Comparison of ENCODE assay signal across 12 cellular contexts in the genomic region with DNA sequence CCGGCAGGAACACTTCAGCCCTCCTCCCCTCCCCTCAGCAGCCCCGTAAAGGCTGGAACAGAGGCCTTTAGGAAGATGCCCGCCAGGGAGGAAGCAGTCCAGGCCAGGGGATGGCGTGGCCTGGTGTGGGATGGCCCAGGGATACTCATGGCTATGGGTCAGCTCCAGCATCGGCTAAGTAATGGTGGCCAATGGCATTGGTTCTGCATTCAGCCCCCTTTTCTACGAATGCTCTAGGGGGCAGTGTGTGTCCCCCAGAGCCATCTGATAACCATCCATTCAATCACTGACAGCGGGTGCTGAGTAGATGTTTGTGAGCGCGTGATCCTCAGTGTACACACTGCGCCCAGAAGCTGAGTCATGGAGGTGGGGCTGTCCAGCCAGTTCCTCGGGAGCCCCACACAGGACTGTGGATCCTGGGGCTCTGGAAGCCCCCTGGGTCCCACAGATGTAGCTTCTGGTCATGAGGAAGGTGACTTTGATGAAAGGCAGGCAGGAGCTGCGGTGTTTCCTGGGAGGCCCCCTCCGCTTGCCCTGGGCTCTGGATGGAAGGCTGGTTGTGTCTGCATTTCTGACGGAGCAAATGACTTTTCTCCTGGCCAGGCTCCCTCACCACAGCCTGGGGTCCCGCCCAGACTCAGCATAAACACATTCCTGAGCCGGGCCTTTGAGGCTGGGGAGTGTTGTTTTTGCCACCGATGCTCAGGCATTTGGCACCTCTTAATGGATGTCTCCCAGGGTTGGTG. TPM values are rescaled to one million over a fixed set of nuclear protein-coding genes. Genes with fewer than 3 reads are reported as not detected.
DNase-seq lines count a peak whose midpoint lies in the region; ATAC-seq and TF ChIP-seq lines count a peak whose summit lies in the region.
"Had no signal": no experiment of that assay in that cellular context is flagged by ENCODE, and none has a peak within 500 bp of the region (broad histone marks: within the 10 kb centered on the region; RNA-seq: fewer than 3 reads in every experiment).

No MANE protein-coding gene starts in this region.

- no TSS peak for BruUV-seq in PC-9 (replicated peaks; lab: Mats Ljungman, UMichigan)

- TF ChIP-seq CTCF in PC-9 (conservative IDR thresholded peaks at IDR 0.05) = peak; percentile 74
- TF ChIP-seq CTCF in fibroblast of villous mesenchyme (IDR thresholded peaks at IDR 0.05; ENCODE audit: insufficient read depth, low read depth, low read length) = peak; percentile 63
- peak in 1 of 4 experiments; percentile 17 for TF ChIP-seq CTCF in sigmoid colon (IDR thresholded peaks at IDR 0.05)

- no peak overlapping the region for H2AFZ ChIP-seq in PC-9

- H3K4me1 ChIP-seq in PC-9 (replicated peaks; ENCODE audit: insufficient read depth) = peaks cover 38% of the 10 kb centered on the region
- H3K4me1 ChIP-seq in sigmoid colon = peaks cover 0 to 63% (median 61%) of the 10 kb centered on the region in 4 donors

- H3F3A ChIP-seq in PC-9 (ENCODE audit: insufficient read depth, low read depth) = peaks cover 51% of the 10 kb centered on the region

- WGBS in sigmoid colon, 2 donors = 68 to 71% methylated on average over 17 of the region's 17 CpGs

- peaks cover 26% of the 10 kb centered on the region for H3K36me3 ChIP-seq in PC-9 (ENCODE audit: low read depth)
- H3K36me3 ChIP-seq in sigmoid colon = peaks cover 0 to 19% (median 0%) of the 10 kb centered on the region in 4 donors

- 0 out of 2 replicates have a peak, but pooled peaks cover 6% of the 10 kb centered on the region for H3K79me2 ChIP-seq in PC-9 (ENCODE audit: low read depth)

- H4K20me1 ChIP-seq in PC-9 (ENCODE audit: insufficient read depth) = no peaks in the 10 kb centered on the region

- H3K27ac ChIP-seq in PC-9 (peak overlapping the region; percentile 83), sigmoid colon (peak overlapping the region; percentile 79 to 89 (median 84))

- H3K9me2 ChIP-seq in PC-9 (ENCODE audit: insufficient read depth) = no peaks in the 10 kb centered on the region

- CTCF ChIA-PET in PC-9 (lab: Charles Lee) = interaction anchor here (0.7 to 1.0 kb wide), 2 partner anchors 28 to 504 kb away, joined by 3 read pairs; no protein-coding TSS in a partner anchor

- no peak for TF ChIP-seq POLR2A in sigmoid colon (IDR thresholded peaks at IDR 0.05)

- H3K4me3 ChIP-seq in PC-9 (no peak overlapping the region; the same call in 1 of the 2 replicates), fibroblast of villous mesenchyme (ENCODE audit: low read depth, low read length) (no peak overlapping the region), sigmoid colon (no peak overlapping the region)

- POLR2A ChIA-PET in PC-9 (lab: Charles Lee; ENCODE audit: unreplicated experiment) = interaction anchor here (0.7 to 0.9 kb wide), 3 partner anchors 28 to 540 kb away, joined by 3 to 6 read pairs (median 5); no protein-coding TSS in a partner anchor

- H3K9me3 ChIP-seq in PC-9 (ENCODE audit: insufficient read depth, low read depth) (no peaks in the 10 kb centered on the region), sigmoid colon (no peaks in the 10 kb centered on the region)

- peak overlapping the region; percentile 67 for H3K4me2 ChIP-seq in PC-9

- DNase-seq in ELR (ENCODE audit: low read depth) (peak; percentile 92), PC-9 (peak; percentile 87 to 91), fibroblast of villous mesenchyme (ENCODE audit: low read depth) (peak; percentile 98), sigmoid colon (peak; percentile 94), NCI-H345 treated with DMSO at 0.1 percent for 48 hours (lab: John Stamatoyannopoulos, UW; ENCODE audit: unreplicated experiment) (no peak)
- DNase-seq: activated CD8-positive, alpha-beta memory T cell treated with anti-CD3 and anti-CD28 coated beads, Interleukin-2, amount 10 ng/mL, durations not matched to agents 7 days and 5 days; kidney glomerular epithelial cell; NCI-H2081 treated with DMSO at 0.1 percent for 48 hours; stimulated activated naive CD8-positive, alpha-beta T cell treated with anti-CD3 and anti-CD28 coated beads, Interleukin-15, Interleukin-2, amounts not matched to agents 100 U/mL and 50 U/mL, for 24 hours had no signal

- TF ChIP-seq EP300 in sigmoid colon (IDR thresholded peaks at IDR 0.05) = peak in 2 of 4 donors; percentile 40 to 57

- H3K27me3 ChIP-seq in PC-9 (ENCODE audit: insufficient read depth, low read depth) (no peaks in the 10 kb centered on the region), sigmoid colon (no peaks in the 10 kb centered on the region)

- intact Hi-C loops in PC-9 (cut with micrococcal nuclease; ENCODE audit: unreplicated experiment) (loop anchor here (1.0 to 2.0 kb wide), 4 partner anchors 32 to 280 kb away; partner anchors contain the start of gene FBLN1), sigmoid colon (cut with DNase I) (no loop called here)

- no peak for ATAC-seq in HG02798 (IDR thresholded peaks at IDR 0.05; ENCODE audit: poor library complexity, unreplicated experiment)
- ATAC-seq in GM18870 (IDR thresholded peaks at IDR 0.05; ENCODE audit: unreplicated experiment) = no peak
- ATAC-seq in HG03469 (IDR thresholded peaks at IDR 0.05; ENCODE audit: unreplicated experiment) = no peak
- ATAC-seq: activated CD8-positive, alpha-beta memory T cell treated with anti-CD3 and anti-CD28 coated beads, Interleukin-2, amount 10 ng/mL, durations not matched to agents 7 days and 5 days; stimulated activated naive CD8-positive, alpha-beta T cell treated with anti-CD3 and anti-CD28 coated beads, Interleukin-15, Interleukin-2, amounts not matched to agents 100 U/mL and 50 U/mL, for 24 hours had no signal

RNA-seq across cellular contexts. Expression of gene FBLN1, which starts 46.5 kb away (rescaled TPM):
- total RNA-seq in PC-9 (2021) (158 and 167 TPM in 2 replicates), fibroblast of villous mesenchyme (102 and 256 TPM in 2 replicates), sigmoid colon (100 to 1,000 TPM; 123 to 230 (median 205) TPM)
- polyA plus RNA-seq in sigmoid colon = 10 to 100 TPM in 2 of 3 donors, 1 to 10 TPM in 1; 9.0 to 43.6 (median 33.0) TPM
